In genomic region chr10:119453313-119453712, GRCh38 we compare ENCODE assay signal across 30 cellular contexts.
"Had no signal": no experiment of that assay in that cellular context is flagged by ENCODE, and none has a peak within 500 bp of the region (broad histone marks: within the 10 kb centered on the region; RNA-seq: fewer than 3 reads in every experiment).

No MANE protein-coding gene starts in this region.

- H3K27ac Mint-ChIP-seq: activated CD8-positive, alpha-beta T cell treated with anti-CD3 and anti-CD28 coated beads for 36 hours; activated naive CD8-positive, alpha-beta T cell; activated T-helper 17 cell treated with anti-CD3 and anti-CD28 coated beads, Interleukin-2, amount 50 U/mL, for 72 hours; dendritic cell treated with granulocyte-macrophage colony-stimulating factor and Interleukin-4, amounts not matched to agents 40 ng/mL and 50 ng/mL, for 4 days; endodermal cell; T-helper 17 cell; T-helper 2 cell treated with Interferon-gamma antibody and Interleukin-4, amounts not matched to agents 5 μg/mL and 100 μg/mL, for 36 hours had no signal

- H3K27ac ChIP-seq: brain microvascular endothelial cell, coronary artery, dorsolateral prefrontal cortex, WERI-Rb-1 had no signal

- DNase-seq: activated B cell treated with CpG ODN at 0.5 μM for 24 hours; activated CD4-positive, alpha-beta T cell treated with anti-CD3 and anti-CD28 coated beads for 48 hours; activated CD4-positive, alpha-beta T cell treated with anti-CD3 and anti-CD28 coated beads, Interleukin-2, amount 50 U/mL, for 1 hour; activated CD4-positive, alpha-beta T cell treated with anti-CD3 and anti-CD28 coated beads, Interleukin-2, amount 50 U/mL, for 48 hours; activated CD8-positive, alpha-beta memory T cell treated with anti-CD3 and anti-CD28 coated beads for 24 hours; activated CD8-positive, alpha-beta T cell treated with anti-CD3 and anti-CD28 coated beads for 36 hours; activated effector memory CD4-positive, alpha-beta T cell treated with Interleukin-2 at 50 U/mL for 16 hours; activated gamma-delta T cell treated with Interleukin-2 at 50 U/mL for 16 hours; activated naive CD4-positive, alpha-beta T cell treated with anti-CD3 and anti-CD28 coated beads, Interleukin-2, amount 50 U/mL, for 16 hours; activated naive CD4-positive, alpha-beta T cell treated with Interleukin-2 at 50 U/mL for 16 hours; activated T-cell treated with anti-CD3 and anti-CD28 coated beads, Interleukin-2, amount 50 U/mL, for 4 hours; amniotic stem cell; anterior cingulate cortex; brain microvascular endothelial cell; effector memory CD4-positive, alpha-beta T cell; endodermal cell; foreskin fibroblast; T-helper 1 cell; T-helper 17 cell; T1000; WERI-Rb-1 had no signal

- ATAC-seq: activated CD4-positive, CD25-positive, alpha-beta regulatory T cell treated with anti-CD3 and anti-CD28 coated beads, Interleukin-2, amount 50 U/mL, for 24 hours; activated CD8-positive, alpha-beta T cell treated with anti-CD3 and anti-CD28 coated beads for 36 hours; activated T-cell treated with anti-CD3 and anti-CD28 coated beads, Interleukin-2, amount 50 U/mL, for 4 hours; activated T-helper 17 cell treated with anti-CD3 and anti-CD28 coated beads, Interleukin-2, amount 50 U/mL, for 72 hours; esophagus mucosa; T-helper 17 cell had no signal

- H3K4me1 Mint-ChIP-seq: activated T-helper 17 cell treated with anti-CD3 and anti-CD28 coated beads, Interleukin-2, amount 50 U/mL, for 72 hours; central memory CD8-positive, alpha-beta T cell; endodermal cell; T-helper 17 cell had no signal

- H3K4me3 Mint-ChIP-seq: activated B cell treated with CpG ODN at 0.5 μM for 24 hours; activated CD8-positive, alpha-beta T cell treated with anti-CD3 and anti-CD28 coated beads for 36 hours; activated naive CD8-positive, alpha-beta T cell; activated T-cell treated with anti-CD3 and anti-CD28 coated beads, Interleukin-2, amount 50 U/mL, for 4 hours; activated T-helper 17 cell treated with anti-CD3 and anti-CD28 coated beads, Interleukin-2, amount 50 U/mL, for 72 hours; central memory CD8-positive, alpha-beta T cell; dendritic cell treated with granulocyte-macrophage colony-stimulating factor and Interleukin-4, amounts not matched to agents 40 ng/mL and 50 ng/mL, for 4 days; endodermal cell; T-helper 17 cell; T-helper 2 cell treated with Interferon-gamma antibody and Interleukin-4, amounts not matched to agents 5 μg/mL and 100 μg/mL, for 36 hours had no signal

- H3K9me3 Mint-ChIP-seq: activated B cell treated with CpG ODN at 0.5 μM for 24 hours; activated CD8-positive, alpha-beta T cell treated with anti-CD3 and anti-CD28 coated beads for 36 hours; activated T-cell treated with anti-CD3 and anti-CD28 coated beads, Interleukin-2, amount 50 U/mL, for 4 hours; activated T-helper 17 cell treated with anti-CD3 and anti-CD28 coated beads, Interleukin-2, amount 50 U/mL, for 72 hours; central memory CD8-positive, alpha-beta T cell; dendritic cell treated with granulocyte-macrophage colony-stimulating factor and Interleukin-4, amounts not matched to agents 40 ng/mL and 50 ng/mL, for 4 days; endodermal cell; T-helper 2 cell treated with Interferon-gamma antibody and Interleukin-4, amounts not matched to agents 5 μg/mL and 100 μg/mL, for 36 hours had no signal

- H3K27me3 Mint-ChIP-seq: activated B cell treated with CpG ODN at 0.5 μM for 24 hours; activated CD8-positive, alpha-beta T cell treated with anti-CD3 and anti-CD28 coated beads for 36 hours; activated naive CD8-positive, alpha-beta T cell; activated T-helper 17 cell treated with anti-CD3 and anti-CD28 coated beads, Interleukin-2, amount 50 U/mL, for 72 hours; central memory CD8-positive, alpha-beta T cell; dendritic cell treated with granulocyte-macrophage colony-stimulating factor and Interleukin-4, amounts not matched to agents 40 ng/mL and 50 ng/mL, for 4 days; T-helper 17 cell had no signal
